In the genomic region with DNA sequence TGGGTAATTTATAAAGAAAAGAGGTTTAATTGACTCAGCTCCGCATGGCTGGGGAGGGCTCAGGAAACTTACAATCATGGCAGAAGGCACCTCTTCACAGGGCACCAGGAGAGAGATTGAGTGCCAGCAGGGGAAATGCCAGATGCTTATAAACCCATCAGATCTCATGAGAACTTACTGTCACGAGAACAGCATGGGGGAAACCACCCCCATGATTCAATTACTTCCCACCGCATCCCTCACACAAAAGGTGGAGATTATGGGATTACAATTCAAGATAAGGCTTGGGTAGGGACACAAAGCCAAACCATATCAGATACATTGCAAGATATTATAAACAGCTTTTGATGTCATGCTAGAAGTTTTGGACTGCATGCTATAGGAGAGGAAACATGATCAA, we compare ENCODE assay signal across 16 cellular contexts.
DNase-seq lines count a peak whose midpoint lies in the region; ATAC-seq and TF ChIP-seq lines count a peak whose summit lies in the region.
"Had no signal": no experiment of that assay in that cellular context is flagged by ENCODE, and none has a peak within 500 bp of the region (broad histone marks: within the 10 kb centered on the region; RNA-seq: fewer than 3 reads in every experiment).

No MANE protein-coding gene starts in this region.

- H3K23ac ChIP-seq in mesendoderm (ENCODE audit: low read length) = no peak overlapping the region

- CTCF ChIA-PET in MCF 10A (lab: Yijun Ruan, JAX) = interaction anchor here (0.6 to 0.7 kb wide), 2 partner anchors 721 to 1895 kb away, joined by 3 to 5 read pairs; no protein-coding TSS in a partner anchor
- CTCF ChIA-PET in activated CD8-positive, alpha-beta T cell treated with anti-CD3 and anti-CD28 coated beads for 36 hours (lab: Charles Lee) = no interaction called here

- H3K79me2 ChIP-seq in mesendoderm (ENCODE audit: control insufficient read depth, insufficient read depth, low read length) = no peaks in the 10 kb centered on the region

- no peak overlapping the region for H2AK5ac ChIP-seq in mesendoderm (ENCODE audit: low read length)

- H3K4me1 ChIP-seq in breast epithelium = no peaks in the 10 kb centered on the region
- peaks cover 30% of the 10 kb centered on the region for H3K4me1 ChIP-seq in adipocyte (ENCODE audit: control insufficient read depth, insufficient read depth, low read length)
- no peaks in the 10 kb centered on the region for H3K4me1 ChIP-seq in mesendoderm (ENCODE audit: control insufficient read depth, low read depth, low read length)
- H3K4me1 ChIP-seq: Caco-2 had no signal

- peaks cover 6% of the 10 kb centered on the region for H3K4me1 Mint-ChIP-seq in MCF 10A (ENCODE audit: insufficient read depth, unreplicated experiment)
- no peaks in the 10 kb centered on the region for H3K4me1 Mint-ChIP-seq in activated CD8-positive, alpha-beta T cell treated with anti-CD3 and anti-CD28 coated beads for 36 hours (ENCODE audit: low read depth)
- H3K4me1 Mint-ChIP-seq: IgD-negative memory B cell had no signal

- DNase-seq in MCF 10A (ENCODE audit: unreplicated experiment) = no peak
- DNase-seq in breast epithelium (ENCODE audit: low spot score in 2 of 2) = no peak
- DNase-seq in adipocyte (ENCODE audit: low read depth) = no peak
- DNase-seq in mesendoderm = peak; percentile 77
- DNase-seq in activated CD8-positive, alpha-beta T cell treated with anti-CD3 and anti-CD28 coated beads for 36 hours = no peak
- DNase-seq in DMS79 (lab: John Stamatoyannopoulos, UW) = no peak
- DNase-seq: Caco-2; CD4-positive, alpha-beta T cell; GDM1 had no signal

- H3K4me3 ChIP-seq in breast epithelium (no peak overlapping the region), adipocyte (ENCODE audit: low read length) (peak overlapping the region; percentile 3), mesendoderm (ENCODE audit: low read length) (no peak overlapping the region)
- H3K4me3 ChIP-seq: GM23248 had no signal

- H3K27ac ChIP-seq in breast epithelium = no peak overlapping the region
- H3K27ac ChIP-seq in mesendoderm (ENCODE audit: low read depth, low read length) = no peak overlapping the region
- H3K27ac ChIP-seq: C4-2B had no signal

- POLR2A ChIA-PET in MCF 10A (lab: Yijun Ruan, JAX) = interaction anchor here (1.2 kb wide), 1 partner anchor 190 kb away, joined by 3 read pairs; no protein-coding TSS in a partner anchor
- POLR2A ChIA-PET in activated CD8-positive, alpha-beta T cell treated with anti-CD3 and anti-CD28 coated beads for 36 hours (lab: Charles Lee) = no interaction called here

- peaks cover 4 to 5% of the 10 kb centered on the region in 2 donors for H3K9me3 ChIP-seq in breast epithelium
- peaks cover 13% of the 10 kb centered on the region for H3K9me3 ChIP-seq in adipocyte (ENCODE audit: control insufficient read depth, low read length)
- H3K9me3 ChIP-seq: Caco-2 had no signal

- H3K4ac ChIP-seq in mesendoderm (ENCODE audit: low read depth, low read length) = no peak overlapping the region

- no peak overlapping the region for H4K5ac ChIP-seq in mesendoderm (ENCODE audit: low read length)

- no peak for TF ChIP-seq CTCF in MCF 10A (IDR thresholded peaks at IDR 0.05; ENCODE audit: unreplicated experiment)
- no peak for TF ChIP-seq CTCF in breast epithelium (IDR thresholded peaks at IDR 0.05)
- no peak for TF ChIP-seq CTCF in activated CD8-positive, alpha-beta T cell treated with anti-CD3 and anti-CD28 coated beads for 36 hours (IDR thresholded peaks at IDR 0.05)

- no peaks in the 10 kb centered on the region for H3K79me1 ChIP-seq in mesendoderm (ENCODE audit: low read length)

- no CpG with 5 or more reads among the region's 3 CpGs for WGBS in mesendoderm (ENCODE audit: extremely low coverage, insufficient coverage, low lambda C conversion rate)

- peak overlapping the region; percentile 0 for H3K27ac Mint-ChIP-seq in MCF 10A (ENCODE audit: low read depth, unreplicated experiment)
- H3K27ac Mint-ChIP-seq in activated CD8-positive, alpha-beta T cell treated with anti-CD3 and anti-CD28 coated beads for 36 hours = no peak overlapping the region
- H3K27ac Mint-ChIP-seq: CD4-positive, alpha-beta T cell; HFFc6; IgD-negative memory B cell had no signal

- no TSS peak for BruUV-seq in MCF 10A (replicated peaks; lab: Mats Ljungman, UMichigan)

- no peak overlapping the region for H2BK5ac ChIP-seq in mesendoderm (ENCODE audit: low read length)

- ATAC-seq in HG02763 (IDR thresholded peaks at IDR 0.05; ENCODE audit: unreplicated experiment) = no peak
- no peak for ATAC-seq in activated CD8-positive, alpha-beta T cell treated with anti-CD3 and anti-CD28 coated beads for 36 hours
- ATAC-seq: HCT116, HepG2 had no signal

- no peak overlapping the region for H3K9ac ChIP-seq in adipocyte (ENCODE audit: low read length)
- no peak overlapping the region for H3K9ac ChIP-seq in mesendoderm (ENCODE audit: low read length)
- H3K9ac ChIP-seq: GM23248 had no signal

- no peak overlapping the region for H2BK120ac ChIP-seq in mesendoderm (ENCODE audit: low read depth, low read length)

- no peak overlapping the region for H2BK15ac ChIP-seq in mesendoderm (replicated peaks; ENCODE audit: low read depth)

- no peak overlapping the region for H3K4me3 Mint-ChIP-seq in MCF 10A (ENCODE audit: unreplicated experiment)
- H3K4me3 Mint-ChIP-seq in activated CD8-positive, alpha-beta T cell treated with anti-CD3 and anti-CD28 coated beads for 36 hours = no peak overlapping the region
- H3K4me3 Mint-ChIP-seq: CD4-positive, alpha-beta T cell; HFFc6 had no signal

- H3K36me3 Mint-ChIP-seq in MCF 10A (ENCODE audit: insufficient read depth, unreplicated experiment) = no peaks in the 10 kb centered on the region
- H3K36me3 Mint-ChIP-seq in activated CD8-positive, alpha-beta T cell treated with anti-CD3 and anti-CD28 coated beads for 36 hours (ENCODE audit: low read depth) = no peaks in the 10 kb centered on the region
- H3K36me3 Mint-ChIP-seq: IgD-negative memory B cell had no signal

- H4K8ac ChIP-seq in mesendoderm (ENCODE audit: low read depth, low read length) = no peak overlapping the region

- H3K9me3 Mint-ChIP-seq in MCF 10A (ENCODE audit: unreplicated experiment) = peaks cover 14% of the 10 kb centered on the region
- peaks cover 1% of the 10 kb centered on the region for H3K9me3 Mint-ChIP-seq in activated CD8-positive, alpha-beta T cell treated with anti-CD3 and anti-CD28 coated beads for 36 hours

- intact Hi-C loops in MCF 10A (cut with micrococcal nuclease) (no loop called here), breast epithelium (cut with DNase I; ENCODE audit: low total_unique reads) (no loop called here)
- intact Hi-C loops in activated CD8-positive, alpha-beta T cell treated with anti-CD3 and anti-CD28 coated beads for 36 hours (cut with micrococcal nuclease) = no loop called here

- no peak for TF ChIP-seq POLR2A in breast epithelium (IDR thresholded peaks at IDR 0.05)

- H3K18ac ChIP-seq in mesendoderm (ENCODE audit: low read length) = no peak overlapping the region

- H3K27me3 ChIP-seq in breast epithelium (no peaks in the 10 kb centered on the region), adipocyte (replicated peaks; ENCODE audit: control insufficient read depth, insufficient read depth, low read length) (no peaks in the 10 kb centered on the region), mesendoderm (ENCODE audit: insufficient read depth, low read length, poor library complexity) (no peaks in the 10 kb centered on the region)

- H3K36me3 ChIP-seq in breast epithelium (peaks cover 3% of the 10 kb centered on the region), adipocyte (ENCODE audit: control insufficient read depth, insufficient read depth, low read length, severe bottlenecking) (no peaks in the 10 kb centered on the region), mesendoderm (ENCODE audit: control insufficient read depth, insufficient read depth, low read length) (no peaks in the 10 kb centered on the region)

- H3K56ac ChIP-seq in mesendoderm (ENCODE audit: low read length) = no peak overlapping the region

- no peak overlapping the region for H3K4me2 ChIP-seq in mesendoderm (ENCODE audit: low read length)

- H3K27me3 Mint-ChIP-seq in MCF 10A (ENCODE audit: insufficient read depth, unreplicated experiment) = no peaks in the 10 kb centered on the region
- no peaks in the 10 kb centered on the region for H3K27me3 Mint-ChIP-seq in activated CD8-positive, alpha-beta T cell treated with anti-CD3 and anti-CD28 coated beads for 36 hours
- H3K27me3 Mint-ChIP-seq: CD4-positive, alpha-beta T cell; IgD-negative memory B cell had no signal
